ENCODE assay signal across 15 cellular contexts in the genomic region with DNA sequence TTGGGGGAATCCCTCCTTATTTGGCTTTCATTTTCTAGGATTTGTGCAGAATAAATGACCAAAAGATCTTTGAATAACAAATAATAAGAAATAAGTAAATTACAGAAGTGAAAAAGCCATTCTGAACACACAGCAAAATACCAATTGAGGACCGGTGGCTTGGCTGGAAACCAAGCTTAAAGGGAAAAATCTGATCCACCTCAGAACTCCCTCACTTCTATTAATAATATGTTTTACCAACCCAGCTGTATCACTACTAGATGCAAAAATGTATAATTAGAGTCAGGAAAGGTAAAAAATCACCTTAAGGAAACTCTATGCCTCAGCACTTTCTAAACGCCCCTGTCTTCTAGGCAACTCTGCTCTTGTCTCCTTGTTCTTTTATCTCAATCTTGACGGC.
DNase-seq lines count a peak whose midpoint lies in the region; ATAC-seq and TF ChIP-seq lines count a peak whose summit lies in the region.
"Had no signal": no experiment of that assay in that cellular context is flagged by ENCODE, and none has a peak within 500 bp of the region (broad histone marks: within the 10 kb centered on the region; RNA-seq: fewer than 3 reads in every experiment).

No MANE protein-coding gene starts in this region.

- H3K9me3 ChIP-seq in Loucy (ENCODE audit: insufficient read depth, low read depth, low read length) (no peaks in the 10 kb centered on the region), WERI-Rb-1 (ENCODE audit: severe bottlenecking) (no peaks in the 10 kb centered on the region), uterus (no peaks in the 10 kb centered on the region)
- H3K9me3 ChIP-seq: A549, Caco-2 had no signal

- peak overlapping the region; percentile 33 for H3K9ac ChIP-seq in Loucy (ENCODE audit: low read depth, low read length, poor library complexity, severe bottlenecking)
- H3K9ac ChIP-seq: GM23248 had no signal

- H3F3A ChIP-seq in Loucy (ENCODE audit: low read depth) = no peaks in the 10 kb centered on the region

- H3K27me3 ChIP-seq in Loucy (ENCODE audit: insufficient read depth, low read length, poor library complexity, severe bottlenecking) (no peaks in the 10 kb centered on the region), WERI-Rb-1 (ENCODE audit: insufficient read depth, low read depth, severe bottlenecking) (no peaks in the 10 kb centered on the region), uterus (no peaks in the 10 kb centered on the region)

- peaks cover 3% of the 10 kb centered on the region for H3K27me3 Mint-ChIP-seq in nephron progenitor cell (ENCODE audit: low read depth, poor library complexity)
- H3K27me3 Mint-ChIP-seq in activated CD4-positive, alpha-beta T cell treated with anti-CD3 and anti-CD28 coated beads, Interleukin-2, amount 10 ng/mL, durations not matched to agents 24 days and 14 days = no peaks in the 10 kb centered on the region

- peaks cover 5% of the 10 kb centered on the region; the same call in 1 of the 2 replicates for H3K79me2 ChIP-seq in Loucy (ENCODE audit: insufficient read depth, low read length)

- H3K4me1 ChIP-seq in Loucy (ENCODE audit: insufficient read depth, low read length, poor library complexity, severe bottlenecking) = peaks cover 23% of the 10 kb centered on the region
- peaks cover 5 to 15% of the 10 kb centered on the region in 2 donors for H3K4me1 ChIP-seq in uterus

- H3K9me3 Mint-ChIP-seq in nephron progenitor cell = peaks cover 5% of the 10 kb centered on the region
- H3K9me3 Mint-ChIP-seq in activated CD4-positive, alpha-beta T cell treated with anti-CD3 and anti-CD28 coated beads, Interleukin-2, amount 10 ng/mL, durations not matched to agents 24 days and 14 days = no peaks in the 10 kb centered on the region
- H3K9me3 Mint-ChIP-seq: CD8-positive, alpha-beta T cell had no signal

- H3K4me3 Mint-ChIP-seq in nephron progenitor cell = no peak overlapping the region
- no peak overlapping the region for H3K4me3 Mint-ChIP-seq in activated CD4-positive, alpha-beta T cell treated with anti-CD3 and anti-CD28 coated beads, Interleukin-2, amount 10 ng/mL, durations not matched to agents 24 days and 14 days
- H3K4me3 Mint-ChIP-seq: CD14-positive monocyte; CD8-positive, alpha-beta T cell had no signal

- H3K4me2 ChIP-seq in Loucy (ENCODE audit: low read depth, low read length, poor library complexity, severe bottlenecking) = peak overlapping the region; percentile 58
- H3K4me2 ChIP-seq: A549 had no signal

- no peak overlapping the region for H2AFZ ChIP-seq in Loucy (ENCODE audit: low read length)
- H2AFZ ChIP-seq: GM23248 had no signal

- DNase-seq in WERI-Rb-1 = no peak
- no peak for DNase-seq in nephron progenitor cell
- no peak for DNase-seq in uterus
- DNase-seq in NCI-H1417 treated with DMSO at 0.1 percent for 48 hours (lab: John Stamatoyannopoulos, UW) = no peak
- DNase-seq in activated CD4-positive, alpha-beta T cell treated with anti-CD3 and anti-CD28 coated beads, Interleukin-2, amount 10 ng/mL, durations not matched to agents 24 days and 14 days = no peak
- DNase-seq: Caco-2; CD8-positive, alpha-beta T cell; DMS53; GM23248 had no signal

- no peak for TF ChIP-seq CTCF in Loucy (conservative IDR thresholded peaks at IDR 0.05; ENCODE audit: low read length)
- TF ChIP-seq CTCF in WERI-Rb-1 (IDR thresholded peaks at IDR 0.05; ENCODE audit: low read depth, low read length) = no peak
- TF ChIP-seq CTCF in nephron progenitor cell (IDR thresholded peaks at IDR 0.05) = no peak
- TF ChIP-seq CTCF in uterus (IDR thresholded peaks at IDR 0.05) = no peak

- peak overlapping the region; percentile 4 for H3K27ac Mint-ChIP-seq in nephron progenitor cell
- no peak overlapping the region for H3K27ac Mint-ChIP-seq in activated CD4-positive, alpha-beta T cell treated with anti-CD3 and anti-CD28 coated beads, Interleukin-2, amount 10 ng/mL, durations not matched to agents 24 days and 14 days
- H3K27ac Mint-ChIP-seq: CD14-positive monocyte; CD8-positive, alpha-beta T cell had no signal

- H3K4me3 ChIP-seq in Loucy (ENCODE audit: low read length, poor library complexity, severe bottlenecking) = peak overlapping the region; percentile 6
- H3K4me3 ChIP-seq in WERI-Rb-1 (ENCODE audit: low read depth, low read length) = no peak overlapping the region
- H3K4me3 ChIP-seq in uterus = no peak overlapping the region
- H3K4me3 ChIP-seq: A549, GM23248 had no signal

- no peaks in the 10 kb centered on the region for H3K36me3 ChIP-seq in Loucy (ENCODE audit: insufficient read depth, low read length)
- no peaks in the 10 kb centered on the region for H3K36me3 ChIP-seq in WERI-Rb-1
- H3K36me3 ChIP-seq in uterus = no peaks in the 10 kb centered on the region

- H4K20me1 ChIP-seq in Loucy (ENCODE audit: insufficient read depth, low read length, poor library complexity, severe bottlenecking) = no peaks in the 10 kb centered on the region

- H3K27ac ChIP-seq in WERI-Rb-1 (peak overlapping the region; percentile 39), uterus (peak overlapping the region; percentile 39 to 57)
- H3K27ac ChIP-seq: A549, GM23248 had no signal

- ATAC-seq in GM18517 (IDR thresholded peaks at IDR 0.05; ENCODE audit: unreplicated experiment) = no peak
- ATAC-seq: A549; CD8-positive, alpha-beta T cell; HCT116; HepG2 had no signal

- no peak for TF ChIP-seq POLR2A in uterus (IDR thresholded peaks at IDR 0.05)

- peaks cover 14% of the 10 kb centered on the region for H3K36me3 Mint-ChIP-seq in nephron progenitor cell (ENCODE audit: low read depth)
- peaks cover 13% of the 10 kb centered on the region for H3K36me3 Mint-ChIP-seq in activated CD4-positive, alpha-beta T cell treated with anti-CD3 and anti-CD28 coated beads, Interleukin-2, amount 10 ng/mL, durations not matched to agents 24 days and 14 days (ENCODE audit: low read depth)
- H3K36me3 Mint-ChIP-seq: CD14-positive monocyte had no signal

- H3K4me1 Mint-ChIP-seq in nephron progenitor cell = peaks cover 33% of the 10 kb centered on the region
- H3K4me1 Mint-ChIP-seq in activated CD4-positive, alpha-beta T cell treated with anti-CD3 and anti-CD28 coated beads, Interleukin-2, amount 10 ng/mL, durations not matched to agents 24 days and 14 days = peaks cover 25% of the 10 kb centered on the region

- H3K9me2 ChIP-seq in Loucy (replicated peaks; ENCODE audit: low read depth, low read length) = no peaks in the 10 kb centered on the region

- intact Hi-C loops in uterus (cut with DNase I; ENCODE audit: low total_unique reads) = no loop called here
- intact Hi-C loops in activated CD4-positive, alpha-beta T cell treated with anti-CD3 and anti-CD28 coated beads, Interleukin-2, amount 10 ng/mL, durations not matched to agents 24 days and 14 days (cut with micrococcal nuclease) = no loop called here
